In genomic region chr5:75712091-75712490, GRCh38 we compare ENCODE assay signal across 25 cellular contexts.
"Had no signal": no experiment of that assay in that cellular context is flagged by ENCODE, and none has a peak within 500 bp of the region (broad histone marks: within the 10 kb centered on the region; RNA-seq: fewer than 3 reads in every experiment).

No MANE protein-coding gene starts in this region.

- H3K9me3 Mint-ChIP-seq: mesothelial cell of epicardium, naive B cell had no signal

- ATAC-seq: esophagus mucosa, gastrocnemius medialis, heart right ventricle, left cardiac atrium, left lung, left ventricle myocardium superior, lower lobe of right lung, mucosa of descending colon had no signal

- H3K4me3 ChIP-seq: coronary artery, dorsolateral prefrontal cortex, esophagus squamous epithelium, gastrocnemius medialis, heart right ventricle, left lung, lower lobe of right lung, mucosa of descending colon had no signal

- H3K9me3 ChIP-seq: esophagus squamous epithelium, gastrocnemius medialis, heart right ventricle, left lung, lower lobe of right lung, mucosa of descending colon had no signal

- H3K27ac Mint-ChIP-seq: mesothelial cell of epicardium had no signal

- H3K27ac ChIP-seq: coronary artery, dorsolateral prefrontal cortex, esophagus squamous epithelium, gastrocnemius medialis, heart right ventricle, left lung, lower lobe of right lung had no signal

- H3K27me3 ChIP-seq: dorsolateral prefrontal cortex, esophagus squamous epithelium, gastrocnemius medialis, heart right ventricle, left lung had no signal

- H3K4me3 Mint-ChIP-seq: mesothelial cell of epicardium, naive B cell had no signal

- H3K27me3 Mint-ChIP-seq: naive B cell had no signal

- FAIRE-seq: endothelial cell of umbilical vein, islet of Langerhans, keratinocyte had no signal

- DNase-seq: dermis blood vessel endothelial cell; dorsolateral prefrontal cortex; effector CD4-positive, alpha-beta T cell; effector memory CD4-positive, alpha-beta T cell; esophagus squamous epithelium; foreskin fibroblast; foreskin melanocyte; gastrocnemius medialis; glutamatergic neuron; head of caudate nucleus; heart right ventricle; hippocampal formation; left cardiac atrium; left lung; left ventricle myocardium superior; lower lobe of right lung; mesenchymal stem cell; mucosa of descending colon; naive B cell had no signal
